ENCODE assay signal across 31 cellular contexts in genomic region chr11:11056316-11056715, GRCh38.
"Had no signal": no experiment of that assay in that cellular context is flagged by ENCODE, and none has a peak within 500 bp of the region (broad histone marks: within the 10 kb centered on the region; RNA-seq: fewer than 3 reads in every experiment).

No MANE protein-coding gene starts in this region.

- H3K27ac ChIP-seq: brain microvascular endothelial cell, esophagus muscularis mucosa, foreskin keratinocyte, gastroesophageal sphincter, WERI-Rb-1 had no signal

- DNase-seq: activated B cell treated with CpG ODN at 0.5 μM for 24 hours; activated CD4-positive, alpha-beta T cell treated with anti-CD3 and anti-CD28 coated beads for 48 hours; activated CD4-positive, alpha-beta T cell treated with anti-CD3 and anti-CD28 coated beads, Interleukin-2, amount 50 U/mL, for 1 hour; activated CD4-positive, alpha-beta T cell treated with anti-CD3 and anti-CD28 coated beads, Interleukin-2, amount 50 U/mL, for 48 hours; activated CD8-positive, alpha-beta memory T cell treated with anti-CD3 and anti-CD28 coated beads for 24 hours; activated CD8-positive, alpha-beta T cell treated with anti-CD3 and anti-CD28 coated beads for 36 hours; activated effector memory CD4-positive, alpha-beta T cell treated with Interleukin-2 at 50 U/mL for 16 hours; activated gamma-delta T cell treated with Interleukin-2 at 50 U/mL for 16 hours; activated naive CD4-positive, alpha-beta T cell treated with anti-CD3 and anti-CD28 coated beads, Interleukin-2, amount 50 U/mL, for 16 hours; activated naive CD4-positive, alpha-beta T cell treated with Interleukin-2 at 50 U/mL for 16 hours; activated T-cell treated with anti-CD3 and anti-CD28 coated beads, Interleukin-2, amount 50 U/mL, for 4 hours; amniotic stem cell; anterior cingulate cortex; brain microvascular endothelial cell; caudate nucleus; cortex of kidney; dermis blood vessel endothelial cell; effector CD4-positive, alpha-beta T cell; effector memory CD8-positive, alpha-beta T cell; erythroblast; foreskin keratinocyte; T-helper 1 cell; T-helper 17 cell; T1000; WERI-Rb-1 had no signal

- H3K4me1 ChIP-seq: esophagus muscularis mucosa, foreskin keratinocyte, gastroesophageal sphincter had no signal

- H3K36me3 ChIP-seq: brain microvascular endothelial cell, esophagus muscularis mucosa, gastroesophageal sphincter, WERI-Rb-1 had no signal

- H3K27me3 ChIP-seq: brain microvascular endothelial cell, esophagus muscularis mucosa, gastroesophageal sphincter had no signal

- FAIRE-seq: astrocyte, colon had no signal

- H3K4me3 ChIP-seq: esophagus muscularis mucosa, gastroesophageal sphincter had no signal

- ATAC-seq: activated CD4-positive, CD25-positive, alpha-beta regulatory T cell treated with anti-CD3 and anti-CD28 coated beads, Interleukin-2, amount 50 U/mL, for 24 hours; activated CD8-positive, alpha-beta T cell treated with anti-CD3 and anti-CD28 coated beads for 36 hours; activated T-cell treated with anti-CD3 and anti-CD28 coated beads, Interleukin-2, amount 50 U/mL, for 4 hours; activated T-helper 17 cell treated with anti-CD3 and anti-CD28 coated beads, Interleukin-2, amount 50 U/mL, for 72 hours; effector memory CD8-positive, alpha-beta T cell; foreskin keratinocyte; gastroesophageal sphincter; T-helper 17 cell had no signal
